Comparison of ENCODE assay signal across 8 cellular contexts in the genomic region with DNA sequence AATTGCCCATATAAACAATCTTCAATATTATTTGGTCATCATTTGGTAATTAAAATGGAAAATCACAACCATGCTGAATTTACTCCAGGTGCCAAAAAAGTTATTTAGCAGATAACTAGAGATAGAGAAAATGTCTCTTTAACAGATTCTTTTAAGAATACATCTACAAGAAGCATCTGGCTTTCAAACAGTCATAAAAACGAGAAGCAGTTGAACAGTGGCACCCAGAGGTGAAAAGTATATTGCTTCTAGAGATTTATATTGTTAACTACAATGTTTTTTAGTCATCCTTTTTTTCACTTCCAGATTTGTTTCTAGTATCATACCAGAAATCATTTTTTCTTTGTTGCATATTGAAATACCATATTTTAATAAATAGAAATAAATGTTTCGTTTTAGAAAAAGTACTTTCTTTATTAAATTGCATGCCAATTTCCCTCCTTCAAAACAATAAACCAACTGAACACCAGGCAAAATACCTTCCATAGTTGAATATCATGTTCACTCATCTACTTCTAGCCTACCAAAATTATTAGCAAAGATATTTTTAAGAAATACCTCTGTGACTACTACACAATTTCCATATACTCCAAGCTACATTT.
DNase-seq lines count a peak whose midpoint lies in the region; ATAC-seq and TF ChIP-seq lines count a peak whose summit lies in the region.

No MANE protein-coding gene starts in this region.

- TF ChIP-seq CTCF in GM12873 (IDR thresholded peaks at IDR 0.05; ENCODE audit: insufficient read depth, low read depth, low read length, missing control alignments): peak; percentile 54
- peak; percentile 22 to 54 (median 53) for TF ChIP-seq CTCF in ascending aorta (IDR thresholded peaks at IDR 0.05)
- TF ChIP-seq CTCF in tibial artery (IDR thresholded peaks at IDR 0.05): peak; percentile 51 to 53
- no peak for TF ChIP-seq CTCF in omental fat pad (IDR thresholded peaks at IDR 0.05)

- H3K4me3 ChIP-seq in ascending aorta (no peak overlapping the region), tibial artery (no peak overlapping the region)

- peak; percentile 44 for ATAC-seq in HG03103 (IDR thresholded peaks at IDR 0.05; ENCODE audit: low read depth, unreplicated experiment)
- no peak for ATAC-seq in omental fat pad (ENCODE audit: low FRiP score)

- H3K9me3 ChIP-seq in ascending aorta (no peaks in the 10 kb centered on the region), tibial artery (no peaks in the 10 kb centered on the region)

- peaks cover 0 to 4% of the 10 kb centered on the region in 2 donors for H3K4me1 ChIP-seq in ascending aorta
- H3K4me1 ChIP-seq in tibial artery: peaks cover 0 to 13% (median 8%) of the 10 kb centered on the region in 4 donors

- H3K36me3 ChIP-seq in ascending aorta (no peaks in the 10 kb centered on the region), tibial artery (no peaks in the 10 kb centered on the region)

- H3K27ac ChIP-seq in ascending aorta (no peak overlapping the region), tibial artery (no peak overlapping the region)

- intact Hi-C loops in ascending aorta (cut with DNase I): loop anchor here (5.0 to 10.0 kb wide), 2 partner anchors 492 to 1020 kb away; partner anchors contain the start of gene HOXD8
- intact Hi-C loops in tibial artery (cut with DNase I; ENCODE audit: low total_unique reads): loop anchor here (10.0 kb wide), 1 partner anchor 1032 kb away; the partner anchor contains the start of gene HOXD10

- DNase-seq in AG20443 (ENCODE audit: low spot score) (peak; percentile 54), NCI-H226 (peak; percentile 36), ascending aorta (ENCODE audit: low spot score in 2 of 2) (no peak), iris pigment epithelial cell (ENCODE audit: low read depth) (peak; percentile 62), tibial artery (no peak), omental fat pad (ENCODE audit: low spot score) (no peak)

- H3K27me3 ChIP-seq in ascending aorta: peaks cover 4% of the 10 kb centered on the region
- H3K27me3 ChIP-seq in tibial artery: peaks cover 0 to 43% of the 10 kb centered on the region in 2 donors

Comparison
In these comparisons a context has a peak if more than half of its experiments do, and no peak if none do; other contexts are left out.
1. DNase-seq: peak in AG20443 (single experiment), NCI-H226 (single experiment) and iris pigment epithelial cell (single experiment); none in ascending aorta (0 of 2), tibial artery (0 of 2) and omental fat pad (single experiment).
2. CTCF ChIP-seq: peak in GM12873 (single experiment), ascending aorta (3 of 3) and tibial artery (2 of 2); none in omental fat pad (0 of 3).